Comparison of ENCODE assay signal across 12 cellular contexts in the genomic region with DNA sequence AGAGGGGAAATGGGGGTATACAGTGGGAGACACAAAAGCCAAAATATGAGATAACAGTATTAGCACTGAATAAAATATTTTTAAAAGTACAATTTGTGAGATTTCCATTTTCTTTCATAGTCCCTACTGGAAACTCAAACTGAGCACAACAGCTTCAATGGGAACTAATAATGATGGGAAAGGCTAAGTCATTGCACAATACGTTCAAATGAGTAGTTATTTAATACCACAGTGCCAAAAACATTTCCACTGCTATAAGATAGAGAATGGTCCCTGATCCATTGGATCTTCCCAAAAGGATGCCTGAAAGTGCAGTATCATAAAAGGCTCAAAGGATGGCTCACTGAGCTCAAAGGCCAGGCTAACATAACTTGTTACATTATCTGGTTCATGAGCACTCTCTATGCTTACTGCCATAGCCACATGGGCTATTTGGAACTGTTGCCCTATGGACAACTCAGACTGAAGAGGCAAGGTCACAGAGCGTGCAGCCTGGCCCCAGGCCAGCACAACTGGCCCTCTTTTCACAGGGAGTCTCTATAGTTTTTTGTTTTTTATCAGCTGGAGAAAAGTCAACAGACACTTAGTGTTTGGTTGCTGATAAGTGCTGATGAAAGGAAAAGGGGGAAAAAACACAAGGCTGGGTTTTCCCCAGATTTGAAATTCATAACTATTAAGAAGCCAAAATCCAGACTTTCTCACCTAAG. TPM values are rescaled to one million over a fixed set of nuclear protein-coding genes. Genes with fewer than 3 reads are reported as not detected.
A peak's percentile ranks its signal among the peaks of the same experiment; 100 is the strongest.
DNase-seq lines count a peak whose midpoint lies in the region; TF ChIP-seq lines count a peak whose summit lies in the region.
"Had no signal": no experiment of that assay in that cellular context is flagged by ENCODE, and none has a peak within 500 bp of the region (broad histone marks: within the 10 kb centered on the region; RNA-seq: fewer than 3 reads in every experiment).

No MANE protein-coding gene starts in this region.

- in situ Hi-C loops in GM13977 (cut with MboI; ENCODE audit: low pct_unique_long_range_greater_than_20kb, low sequenced_read_pairs, unreplicated experiment), result loop anchor here (25.0 kb wide), 1 partner anchor 445 kb away; no protein-coding TSS in a partner anchor

- DNase-seq in DMS 273 (lab: John Stamatoyannopoulos, UW; ENCODE audit: unreplicated experiment) (peak; percentile 8), DMS 273 treated with DMSO at 0.1 percent for 48 hours (lab: John Stamatoyannopoulos, UW) (no peak), NCI-H774 (lab: John Stamatoyannopoulos, UW) (peak; percentile 41), fibroblast of the aortic adventitia (ENCODE audit: low read depth) (peak; percentile 40), renal cortical epithelial cell (ENCODE audit: low read depth) (peak; percentile 7), GM13977 (ENCODE audit: low spot score) (no peak), HPDE6-E6E7 (ENCODE audit: extremely low spot score) (no peak)
- DNase-seq in activated naive CD4-positive, alpha-beta T cell (lab: John Stamatoyannopoulos, UW), result no peak
- DNase-seq: natural killer cell; NCI-H226; SIG-M5; stimulated activated CD4-positive, alpha-beta T cell treated with anti-CD3 and anti-CD28 coated beads, Interleukin-15, amount 100 ng/mL, for 24 hours had no signal

- no peak overlapping the region for H3K4me3 ChIP-seq in fibroblast of the aortic adventitia (ENCODE audit: low read depth, low read length)

- TF ChIP-seq CTCF in fibroblast of the aortic adventitia (IDR thresholded peaks at IDR 0.05; ENCODE audit: insufficient read depth, low read length) (no peak), GM13977 (IDR thresholded peaks at IDR 0.05; ENCODE audit: extremely low read depth, insufficient read depth, missing control alignments) (no peak)

RNA-seq across cellular contexts. Expression of a gene that starts 54.1 kb away (rescaled TPM):
- 237 and 811 TPM in 2 replicates for total RNA-seq in fibroblast of the aortic adventitia (ENCODE audit: low replicate concordance)
- 565 and 927 TPM in 2 replicates for total RNA-seq in renal cortical epithelial cell

Comparison
In these comparisons a context has a peak if more than half of its experiments do, and no peak if none do; other contexts are left out.
1. DNase-seq: peak in DMS 273 (single experiment), NCI-H774 (single experiment), fibroblast of the aortic adventitia (single experiment) and renal cortical epithelial cell (single experiment); none in DMS 273 treated with DMSO at 0.1 percent for 48 hours (single experiment), GM13977 (single experiment), activated naive CD4-positive, alpha-beta T cell (0 of 4) and HPDE6-E6E7 (single experiment).